Comparison of ENCODE assay signal across 8 cellular contexts in genomic region chr13:50081106-50081898, GRCh38.
DNase-seq lines count a peak whose midpoint lies in the region; ATAC-seq, FAIRE-seq and TF ChIP-seq lines count a peak whose summit lies in the region.

No MANE protein-coding gene starts in this region.

- no peaks in the 10 kb centered on the region for H3K36me3 Mint-ChIP-seq in T-cell

- peaks cover 43 to 64% (median 59%) of the 10 kb centered on the region in 3 donors for H3K4me1 Mint-ChIP-seq in T-cell

- in situ Hi-C loops in astrocyte of the cerebellum (cut with HindIII; ENCODE audit: low sequenced_read_pairs), result no loop called here

- no peaks in the 10 kb centered on the region for H3K9me3 ChIP-seq in iPS-20b (ENCODE audit: insufficient read depth, low read depth, low read length)

- H3K4me1 ChIP-seq in iPS-20b (ENCODE audit: insufficient read depth, low read length), result peaks cover 19% of the 10 kb centered on the region; the same call in 1 of the 2 replicates

- CTCF ChIA-PET in T-cell (lab: Charles Lee), result interaction anchor here (0.6 to 8.2 kb wide), 10 partner anchors 11 to 830 kb away, joined by 3 to 68 read pairs (median 7); partner anchors contain the start of gene TRIM13 (in 1 of the 2)

- peak overlapping the region; percentile 88 for H3K9ac ChIP-seq in iPS-20b (ENCODE audit: low read depth, low read length)

- H3K4me3 ChIP-seq in astrocyte of the cerebellum (ENCODE audit: low read depth, low read length) (peak overlapping the region; percentile 81), iPS-20b (ENCODE audit: low read length) (peak overlapping the region; percentile 86)

- H3K36me3 ChIP-seq in iPS-20b (ENCODE audit: insufficient read depth, low read depth, low read length), result no peaks in the 10 kb centered on the region

- H3K27ac ChIP-seq in iPS-20b (ENCODE audit: low read length), result peak overlapping the region; percentile 55

- no peak for FAIRE-seq in HTR-8/SVneo (lab: Jason Lieb, UNC)

- peak overlapping the region; percentile 94 to 99 (median 96) for H3K4me3 Mint-ChIP-seq in T-cell

- ATAC-seq in GM18868 (IDR thresholded peaks at IDR 0.05; ENCODE audit: unreplicated experiment) (peak; percentile 4), HG03280 (IDR thresholded peaks at IDR 0.05; ENCODE audit: unreplicated experiment) (peak; percentile 9), T-cell (replicated peaks in 1 of 4) (peak; percentile 23 to 32 (median 27))

- peak; percentile 17 for DNase-seq in 8988T
- DNase-seq in T-cell, result peak in 29 of 34 experiments; percentile 8 to 48 (median 29)
- DNase-seq in astrocyte of the cerebellum (ENCODE audit: low read depth), result no peak
- peak; percentile 22 to 54 for DNase-seq in stimulated activated CD4-positive, alpha-beta T cell treated with anti-CD3 and anti-CD28 coated beads, Interleukin-12 subunit alpha, Interleukin-12 subunit beta, amount 100 ng/mL, for 24 hours (ENCODE audit: low read depth in 2 of 2)
- no peak for DNase-seq in HTR-8/SVneo (ENCODE audit: insufficient read length, low spot score)

- POLR2A ChIA-PET in T-cell (lab: Charles Lee), result interaction anchor here (0.5 to 4.8 kb wide), 11 partner anchors 12 to 875 kb away, joined by 3 to 23 read pairs (median 4); partner anchors contain the start of gene TRIM13 (in 1 of the 2)

- TF ChIP-seq CTCF in astrocyte of the cerebellum (IDR thresholded peaks at IDR 0.05; ENCODE audit: low read depth, low read length, missing control alignments), result peak; percentile 19

- peaks cover 22% of the 10 kb centered on the region for H3K27me3 ChIP-seq in iPS-20b (ENCODE audit: insufficient read depth, low read length)

- peaks cover 0 to 9% of the 10 kb centered on the region in 2 donors for H3K27me3 Mint-ChIP-seq in T-cell

- no peaks in the 10 kb centered on the region for H3K9me3 Mint-ChIP-seq in T-cell

- peak overlapping the region; percentile 95 to 96 for H3K27ac Mint-ChIP-seq in T-cell

Comparison
In these comparisons a context has a peak if more than half of its experiments do, and no peak if none do; other contexts are left out.
1. DNase-seq: peak in 8988T (single experiment), T-cell (29 of 34) and stimulated activated CD4-positive, alpha-beta T cell treated with anti-CD3 and anti-CD28 coated beads, Interleukin-12 subunit alpha, Interleukin-12 subunit beta, amount 100 ng/mL, for 24 hours (2 of 2); none in astrocyte of the cerebellum (single experiment) and HTR-8/SVneo (single experiment).
2. Peak in every context shown above with its lines, with median percentiles within 50 percentile points of each other: ATAC-seq.